Comparison of ENCODE assay signal across 7 cellular contexts in the genomic region with DNA sequence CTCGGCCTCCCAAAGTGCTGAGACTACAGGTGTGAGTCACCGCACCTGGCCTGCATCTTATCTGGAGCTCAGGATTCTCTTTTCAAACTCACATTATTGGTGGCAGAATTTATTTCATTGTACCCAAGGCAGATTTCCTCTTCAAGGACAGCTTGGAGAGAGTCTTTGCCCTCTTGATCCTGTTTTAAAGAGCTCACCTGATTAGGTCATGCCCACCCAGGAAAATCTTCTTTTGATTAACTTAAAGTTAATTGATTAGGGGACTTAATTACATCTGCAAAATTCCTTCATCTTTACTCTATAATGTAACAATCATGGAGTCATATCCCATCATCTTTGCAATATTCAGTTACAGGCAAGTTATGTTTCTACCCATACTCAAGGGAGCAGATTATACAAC.
"Had no signal": no experiment of that assay in that cellular context is flagged by ENCODE, and none has a peak within 500 bp of the region (broad histone marks: within the 10 kb centered on the region; RNA-seq: fewer than 3 reads in every experiment).

No MANE protein-coding gene starts in this region.

- H3K9ac ChIP-seq: KMS-11 had no signal

- ATAC-seq: HepG2 had no signal

- FAIRE-seq: HepG2, HTR-8/SVneo had no signal

- DNase-seq: IMR-90, KBM-7, KG1 had no signal

- H3K27ac ChIP-seq: HL-60, KMS-11 had no signal

- H3K4me2 ChIP-seq: KMS-11 had no signal
